ENCODE assay signal across 8 cellular contexts in the genomic region with DNA sequence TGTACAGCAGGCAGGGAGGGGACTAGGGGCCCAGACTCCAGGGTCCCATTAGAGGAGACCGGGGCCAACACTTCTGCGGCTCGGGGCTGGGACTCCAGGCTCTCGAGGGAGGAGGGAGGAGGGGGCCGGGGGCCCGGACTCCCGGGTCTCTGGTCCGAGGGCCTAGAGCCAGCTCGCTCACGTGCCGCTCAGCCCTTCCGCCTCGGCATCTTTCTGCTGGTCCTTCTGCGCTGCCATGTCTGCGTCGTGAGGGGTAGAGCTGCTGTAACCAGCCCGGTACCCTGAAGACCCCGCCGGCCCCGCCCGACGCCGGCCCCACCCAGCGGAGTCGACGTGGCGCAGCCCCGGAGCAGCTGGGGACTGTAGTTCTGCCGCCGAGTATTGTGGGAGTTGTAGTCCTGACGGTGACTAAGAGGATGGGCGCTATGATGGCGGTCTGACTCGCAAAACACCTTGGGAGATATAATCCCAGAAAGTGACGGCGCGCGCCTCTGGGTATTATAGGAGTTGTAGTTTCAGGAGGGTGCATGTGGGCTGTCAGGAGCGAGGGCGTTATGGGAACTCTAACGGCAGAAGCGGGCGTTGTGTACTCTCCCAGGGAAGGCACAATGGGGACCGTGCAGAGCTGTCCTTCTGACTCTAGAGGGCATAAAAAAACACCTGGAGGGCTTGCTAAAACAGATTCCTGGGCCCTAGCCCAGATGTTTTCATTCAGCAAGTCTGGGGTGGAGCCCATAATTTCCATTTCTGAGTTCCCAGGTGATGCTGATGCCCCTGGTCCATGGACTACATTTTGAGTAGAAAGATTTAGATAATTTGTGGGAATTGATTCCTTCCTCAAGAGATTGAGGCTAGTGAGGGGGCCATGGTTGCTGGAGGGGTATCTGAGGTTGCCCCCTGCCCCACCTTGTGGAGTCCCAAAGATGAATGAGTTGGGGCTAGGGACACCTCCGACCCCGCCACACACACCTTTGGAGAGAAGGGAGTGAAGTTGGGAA. TPM values are rescaled to one million over a fixed set of nuclear protein-coding genes. Genes with fewer than 3 reads are reported as not detected.
A peak's percentile ranks its signal among the peaks of the same experiment; 100 is the strongest.
DNase-seq lines count a peak whose midpoint lies in the region; ATAC-seq and TF ChIP-seq lines count a peak whose summit lies in the region.

A gene with protein sequence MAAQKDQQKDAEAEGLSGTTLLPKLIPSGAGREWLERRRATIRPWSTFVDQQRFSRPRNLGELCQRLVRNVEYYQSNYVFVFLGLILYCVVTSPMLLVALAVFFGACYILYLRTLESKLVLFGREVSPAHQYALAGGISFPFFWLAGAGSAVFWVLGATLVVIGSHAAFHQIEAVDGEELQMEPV (minus strand): TSS at position 266 of the 998 bp plus-strand sequence. CDS start 29 bp downstream, at position 237.

- ATAC-seq in HG02840 (IDR thresholded peaks at IDR 0.05; ENCODE audit: low FRiP score, unreplicated experiment) (peak; percentile 71), left cardiac atrium (peak; percentile 95)

- TF ChIP-seq CTCF in GM12875 (IDR thresholded peaks at IDR 0.05; ENCODE audit: borderline replicate concordance, insufficient read depth, low read depth, low read length) (peak; percentile 48), progenitor cell of endocrine pancreas (IDR thresholded peaks at IDR 0.05; ENCODE audit: unreplicated experiment) (peak; percentile 36)

- H3K4me3 Mint-ChIP-seq in progenitor cell of endocrine pancreas (ENCODE audit: low read depth), result peak within 1 kb of the TSS; percentile 83

- peak within 1 kb of the TSS; percentile 91 for H3K27ac Mint-ChIP-seq in progenitor cell of endocrine pancreas

- H3K4me1 Mint-ChIP-seq in progenitor cell of endocrine pancreas (ENCODE audit: low read depth), result peaks cover 6% of the 10 kb centered on the region

- H3K4me3 ChIP-seq in GM12875 (ENCODE audit: low read depth, low read length), result peak within 1 kb of the TSS; percentile 74

- DNase-seq in NCI-H146 treated with DMSO at 0.1 percent for 48 hours (lab: John Stamatoyannopoulos, UW; ENCODE audit: unreplicated experiment) (peak; percentile 98), amniotic epithelial cell (ENCODE audit: low read depth) (peak; percentile 88), left cardiac atrium (peak; percentile 93), progenitor cell of endocrine pancreas (ENCODE audit: low spot score, unreplicated experiment) (peak; percentile 81), ureter (ENCODE audit: low spot score) (peak; percentile 89)

- peaks cover 1% of the 10 kb centered on the region for H3K36me3 Mint-ChIP-seq in progenitor cell of endocrine pancreas (ENCODE audit: insufficient read depth)

- H3K27me3 Mint-ChIP-seq in progenitor cell of endocrine pancreas, result no peaks in the 10 kb centered on the region

- intact Hi-C loops in T-helper 1 cell treated with Interleukin-12 subunit alpha and Interleukin-12 subunit beta and Interleukin-4 antibody, amounts not matched to agents 30 ng/mL and 1 ng/mL, for 36 hours (cut with micrococcal nuclease), result loop anchor here (1.0 to 5.0 kb wide), 13 partner anchors 8 to 427 kb away; partner anchors contain the start of genes ATP1A3 and ERF
- intact Hi-C loops in left cardiac atrium (cut with DNase I), result no loop called here

- H3K9me3 Mint-ChIP-seq in progenitor cell of endocrine pancreas (ENCODE audit: low read depth), result no peaks in the 10 kb centered on the region

RNA-seq across cellular contexts. Expression of the gene that starts here (rescaled TPM):
- 81.7 and 90.6 TPM in 2 replicates for total RNA-seq in T-helper 1 cell treated with Interleukin-12 subunit alpha and Interleukin-12 subunit beta and Interleukin-4 antibody, amounts not matched to agents 30 ng/mL and 1 ng/mL, for 36 hours
- total RNA-seq in left cardiac atrium, result 100 to 1,000 TPM in 1 of 2 donors, 10 to 100 TPM in 1; 91.4 to 117 TPM
- 86.6 and 87.7 TPM in 2 replicates for total RNA-seq in progenitor cell of endocrine pancreas
- 87.1 TPM for total RNA-seq in ureter

Comparison
In these comparisons a context has a peak if more than half of its experiments do, and no peak if none do; other contexts are left out.
1. Peak in every context shown above with its lines: DNase-seq, ATAC-seq and H3K4me3 ChIP-seq.